8 cellular contexts compared by ENCODE assay signal in the genomic region with DNA sequence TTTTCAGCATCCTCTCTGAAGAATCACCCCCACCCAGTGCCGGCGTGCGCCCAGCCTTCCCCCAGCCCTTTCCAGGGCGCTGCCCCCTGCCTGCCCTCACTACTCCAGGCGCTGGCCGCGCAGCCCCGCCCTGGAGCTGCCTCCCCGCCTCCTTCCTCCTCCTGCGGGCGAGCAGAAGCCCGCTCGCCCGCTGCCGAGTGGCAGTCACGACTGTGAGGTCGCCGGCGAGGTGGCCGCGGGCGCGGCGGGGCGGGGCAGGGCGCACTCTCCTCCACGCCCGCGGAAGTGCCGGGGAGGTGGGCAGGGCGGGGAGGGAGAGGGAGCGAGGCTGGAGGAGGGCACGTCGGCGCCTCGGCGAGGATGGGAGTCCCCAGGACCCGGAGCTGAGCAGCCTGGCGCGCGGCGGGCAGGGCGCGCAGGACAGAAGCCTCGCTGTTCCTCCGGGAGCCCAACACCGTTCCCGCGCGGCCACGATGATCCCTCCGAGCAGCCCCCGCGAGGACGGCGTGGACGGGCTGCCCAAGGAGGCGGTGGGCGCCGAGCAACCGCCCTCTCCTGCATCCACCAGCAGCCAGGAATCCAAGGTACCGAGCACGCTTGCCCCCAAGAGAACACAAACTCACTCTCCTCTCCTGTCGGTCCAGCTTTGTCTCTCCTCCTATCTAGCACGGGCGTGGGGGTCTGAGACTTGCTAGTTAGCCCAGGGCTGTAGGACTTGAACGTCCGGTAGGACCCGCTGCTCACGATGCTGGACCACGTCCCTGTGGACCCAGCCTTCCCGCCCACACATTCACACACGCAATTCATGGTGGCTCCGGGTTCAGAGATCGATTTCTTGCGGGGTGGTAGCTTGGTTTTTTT. TPM values are rescaled to one million over a fixed set of nuclear protein-coding genes. Genes with fewer than 3 reads are reported as not detected.
DNase-seq lines count a peak whose midpoint lies in the region; ATAC-seq and TF ChIP-seq lines count a peak whose summit lies in the region.

A gene with protein sequence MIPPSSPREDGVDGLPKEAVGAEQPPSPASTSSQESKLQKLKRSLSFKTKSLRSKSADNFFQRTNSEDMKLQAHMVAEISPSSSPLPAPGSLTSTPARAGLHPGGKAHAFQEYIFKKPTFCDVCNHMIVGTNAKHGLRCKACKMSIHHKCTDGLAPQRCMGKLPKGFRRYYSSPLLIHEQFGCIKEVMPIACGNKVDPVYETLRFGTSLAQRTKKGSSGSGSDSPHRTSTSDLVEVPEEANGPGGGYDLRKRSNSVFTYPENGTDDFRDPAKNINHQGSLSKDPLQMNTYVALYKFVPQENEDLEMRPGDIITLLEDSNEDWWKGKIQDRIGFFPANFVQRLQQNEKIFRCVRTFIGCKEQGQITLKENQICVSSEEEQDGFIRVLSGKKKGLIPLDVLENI (plus strand): TSS at position 334 of the 861 bp plus-strand sequence. CDS start 140 bp downstream, at position 474.

- H3K27ac ChIP-seq in HUES64 (ENCODE audit: low read depth, low read length) (no peak within 1 kb of the TSS), left ventricle myocardium inferior (replicated peaks) (no peak within 1 kb of the TSS)

- H3K4me3 Mint-ChIP-seq in activated CD8-positive, alpha-beta T cell treated with anti-CD3 and anti-CD28 coated beads, Interleukin-2, amount 10 ng/mL, durations not matched to agents 7 days and 5 days = peak within 1 kb of the TSS; percentile 41

- peak within 1 kb of the TSS; percentile 74 for H3K9ac ChIP-seq in HUES64 (ENCODE audit: low read depth, low read length)

- peaks cover 37% of the 10 kb centered on the region for H3K27me3 Mint-ChIP-seq in activated CD8-positive, alpha-beta T cell treated with anti-CD3 and anti-CD28 coated beads, Interleukin-2, amount 10 ng/mL, durations not matched to agents 7 days and 5 days (ENCODE audit: low read depth)

- WGBS in HUES64 = under 1% methylated on average over 75 of the region's 76 CpGs

- TF ChIP-seq CTCF in left ventricle myocardium inferior (IDR thresholded peaks at IDR 0.05; ENCODE audit: borderline replicate concordance) = no peak

- H3K9me3 ChIP-seq in HUES64 (ENCODE audit: insufficient read depth, low read depth, low read length) (no peaks in the 10 kb centered on the region), left ventricle myocardium inferior (replicated peaks) (no peaks in the 10 kb centered on the region)

- H3K36me3 ChIP-seq in HUES64 (ENCODE audit: insufficient read depth, low read length) (0 out of 2 replicates have a peak, but pooled peaks cover 3% of the 10 kb centered on the region), left ventricle myocardium inferior (no peaks in the 10 kb centered on the region)

- H3K27ac Mint-ChIP-seq in activated CD8-positive, alpha-beta T cell treated with anti-CD3 and anti-CD28 coated beads, Interleukin-2, amount 10 ng/mL, durations not matched to agents 7 days and 5 days = no peak within 1 kb of the TSS

- DNase-seq in DMS79 (lab: John Stamatoyannopoulos, UW) (peak; percentile 14), left ventricle myocardium inferior (peak; percentile 13), renal cortical epithelial cell (ENCODE audit: low read depth) (no peak), NAMALWA (ENCODE audit: low spot score) (no peak)
- DNase-seq in activated CD8-positive, alpha-beta T cell treated with anti-CD3 and anti-CD28 coated beads, Interleukin-2, amount 10 ng/mL, durations not matched to agents 7 days and 5 days = peak; percentile 38
- no peak for DNase-seq in stimulated activated CD4-positive, alpha-beta T cell treated with anti-CD3 and anti-CD28 coated beads, Interleukin-4, amount 100 ng/mL, for 1 hour

- CTCF ChIA-PET in activated CD8-positive, alpha-beta T cell treated with anti-CD3 and anti-CD28 coated beads, Interleukin-2, amount 10 ng/mL, durations not matched to agents 7 days and 5 days (lab: Charles Lee) = interaction anchor here (1.2 kb wide), 1 partner anchor 489 kb away, joined by 4 read pairs; no protein-coding TSS in a partner anchor

- POLR2A ChIA-PET in activated CD8-positive, alpha-beta T cell treated with anti-CD3 and anti-CD28 coated beads, Interleukin-2, amount 10 ng/mL, durations not matched to agents 7 days and 5 days (lab: Charles Lee) = no interaction called here

- peaks cover 15% of the 10 kb centered on the region; the same call in 1 of the 2 replicates for H3K4me1 ChIP-seq in HUES64 (ENCODE audit: insufficient read depth, low read length)
- peaks cover 9% of the 10 kb centered on the region for H3K4me1 ChIP-seq in left ventricle myocardium inferior

- intact Hi-C loops in left ventricle myocardium inferior (cut with micrococcal nuclease) = no loop called here

- peak within 1 kb of the TSS; percentile 68 for H3K4me3 ChIP-seq in HUES64 (ENCODE audit: low read length)
- peak within 1 kb of the TSS; percentile 63 for H3K4me3 ChIP-seq in left ventricle myocardium inferior

- H3K4me1 Mint-ChIP-seq in activated CD8-positive, alpha-beta T cell treated with anti-CD3 and anti-CD28 coated beads, Interleukin-2, amount 10 ng/mL, durations not matched to agents 7 days and 5 days (ENCODE audit: low read depth) = peaks cover 13% of the 10 kb centered on the region

- H3K27me3 ChIP-seq in HUES64 (ENCODE audit: insufficient read depth, low read length) = peaks cover 33% of the 10 kb centered on the region
- H3K27me3 ChIP-seq in left ventricle myocardium inferior (ENCODE audit: low read depth) = peaks cover 41% of the 10 kb centered on the region

- peak; percentile 87 for ATAC-seq in activated CD8-positive, alpha-beta T cell treated with anti-CD3 and anti-CD28 coated beads, Interleukin-2, amount 10 ng/mL, durations not matched to agents 7 days and 5 days
- no peak for ATAC-seq in HG02610 (IDR thresholded peaks at IDR 0.05; ENCODE audit: unreplicated experiment)

- no peaks in the 10 kb centered on the region for H3K36me3 Mint-ChIP-seq in activated CD8-positive, alpha-beta T cell treated with anti-CD3 and anti-CD28 coated beads, Interleukin-2, amount 10 ng/mL, durations not matched to agents 7 days and 5 days (ENCODE audit: low read depth)

- H3K9me3 Mint-ChIP-seq in activated CD8-positive, alpha-beta T cell treated with anti-CD3 and anti-CD28 coated beads, Interleukin-2, amount 10 ng/mL, durations not matched to agents 7 days and 5 days (ENCODE audit: insufficient read depth) = no peaks in the 10 kb centered on the region

RNA-seq across cellular contexts. Expression of the gene that starts here (rescaled TPM):
- 5.0 TPM for polyA plus RNA-seq in HUES64 (2013, experiment 1 of 2)
- polyA plus RNA-seq in HUES64 (2013, experiment 2 of 2) = 5.6 TPM
- not detected for total RNA-seq in activated CD8-positive, alpha-beta T cell treated with anti-CD3 and anti-CD28 coated beads, Interleukin-2, amount 10 ng/mL, durations not matched to agents 7 days and 5 days
- total RNA-seq in left ventricle myocardium inferior = 0.30 TPM
- 22.1 and 22.4 TPM in 2 replicates for total RNA-seq in renal cortical epithelial cell

Comparison
In these comparisons a context has a peak if more than half of its experiments do, and no peak if none do; other contexts are left out.
1. RNA of the gene that starts here (total RNA-seq): 22.1 to 22.4 TPM in renal cortical epithelial cell; 0.30 TPM in left ventricle myocardium inferior (single experiment) and not detected in activated CD8-positive, alpha-beta T cell treated with anti-CD3 and anti-CD28 coated beads, Interleukin-2, amount 10 ng/mL, durations not matched to agents 7 days and 5 days; every median in the first group is over 10 times any median in the second.
2. Peak in DNase-seq and ATAC-seq in activated CD8-positive, alpha-beta T cell treated with anti-CD3 and anti-CD28 coated beads, Interleukin-2, amount 10 ng/mL, durations not matched to agents 7 days and 5 days; RNA of the gene not detected or under 1 TPM.
3. Peak in DNase-seq and H3K4me3 ChIP-seq in left ventricle myocardium inferior; RNA of the gene not detected or under 1 TPM.